12 cellular contexts compared by ENCODE assay signal in the genomic region with DNA sequence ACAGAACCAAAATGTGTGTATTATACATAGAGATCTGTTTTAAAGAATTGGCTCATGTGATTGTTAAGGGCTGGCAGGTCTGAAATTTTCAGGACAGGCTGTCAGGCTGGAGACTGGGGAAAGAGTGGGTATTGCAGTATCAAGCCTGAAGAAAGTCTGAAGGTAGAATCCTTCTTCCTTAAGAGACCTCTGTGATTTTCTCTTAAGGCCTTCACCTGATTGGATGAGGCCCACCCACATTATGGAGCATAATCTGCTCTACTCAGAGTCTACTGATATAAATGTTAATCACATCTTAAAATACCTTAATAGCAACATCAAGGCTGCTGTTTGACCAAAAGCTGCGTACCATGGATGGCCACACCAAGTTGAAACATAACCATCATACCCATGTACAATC.
"Had no signal": no experiment of that assay in that cellular context is flagged by ENCODE, and none has a peak within 500 bp of the region (broad histone marks: within the 10 kb centered on the region; RNA-seq: fewer than 3 reads in every experiment).

No MANE protein-coding gene starts in this region.

- H3K9me3 ChIP-seq: SK-N-SH, tibial artery had no signal

- FAIRE-seq: bronchial epithelial cell had no signal

- DNase-seq: activated B cell treated with CpG ODN at 0.5 μM for 24 hours; activated CD4-positive, alpha-beta T cell treated with anti-CD3 and anti-CD28 coated beads, Interleukin-2, amount 50 U/mL, for 1 hour; activated gamma-delta T cell; activated T-cell treated with anti-CD3 and anti-CD28 coated beads, Interleukin-2, amount 50 U/mL, for 24 hours; hippocampal formation; right cardiac atrium; SK-N-SH; tibial artery had no signal

- H3K27ac Mint-ChIP-seq: activated B cell treated with CpG ODN at 0.5 μM for 24 hours; activated naive CD8-positive, alpha-beta T cell; activated T-cell treated with anti-CD3 and anti-CD28 coated beads, Interleukin-2, amount 50 U/mL, for 24 hours; progenitor cell of endocrine pancreas had no signal

- H3K4me1 ChIP-seq: tibial artery had no signal

- H3K4me3 Mint-ChIP-seq: activated B cell treated with CpG ODN at 0.5 μM for 24 hours; activated naive CD8-positive, alpha-beta T cell; activated T-cell treated with anti-CD3 and anti-CD28 coated beads, Interleukin-2, amount 50 U/mL, for 24 hours; natural killer cell treated with Interleukin-12 subunit alpha and Interleukin-12 subunit beta and Interleukin-15 and Interleukin-18, amount 100 ng/mL, for 72 hours had no signal

- H3K4me2 ChIP-seq: SK-N-SH had no signal

- H3K27me3 ChIP-seq: tibial artery had no signal

- H3K27me3 Mint-ChIP-seq: activated B cell treated with CpG ODN at 0.5 μM for 24 hours; activated naive CD8-positive, alpha-beta T cell; activated T-cell treated with anti-CD3 and anti-CD28 coated beads, Interleukin-2, amount 50 U/mL, for 24 hours; natural killer cell treated with Interleukin-12 subunit alpha and Interleukin-12 subunit beta and Interleukin-15 and Interleukin-18, amount 100 ng/mL, for 72 hours; progenitor cell of endocrine pancreas had no signal

- H3K9ac ChIP-seq: SK-N-SH had no signal

- H3K9me3 Mint-ChIP-seq: activated B cell treated with CpG ODN at 0.5 μM for 24 hours; activated T-cell treated with anti-CD3 and anti-CD28 coated beads, Interleukin-2, amount 50 U/mL, for 24 hours had no signal

- ATAC-seq: natural killer cell treated with Interleukin-12 subunit alpha and Interleukin-12 subunit beta and Interleukin-15 and Interleukin-18, amount 100 ng/mL, for 72 hours; right cardiac atrium had no signal

- H3K9me2 ChIP-seq: SK-N-SH had no signal

- H3K4me3 ChIP-seq: tibial artery had no signal
